In the genomic region with DNA sequence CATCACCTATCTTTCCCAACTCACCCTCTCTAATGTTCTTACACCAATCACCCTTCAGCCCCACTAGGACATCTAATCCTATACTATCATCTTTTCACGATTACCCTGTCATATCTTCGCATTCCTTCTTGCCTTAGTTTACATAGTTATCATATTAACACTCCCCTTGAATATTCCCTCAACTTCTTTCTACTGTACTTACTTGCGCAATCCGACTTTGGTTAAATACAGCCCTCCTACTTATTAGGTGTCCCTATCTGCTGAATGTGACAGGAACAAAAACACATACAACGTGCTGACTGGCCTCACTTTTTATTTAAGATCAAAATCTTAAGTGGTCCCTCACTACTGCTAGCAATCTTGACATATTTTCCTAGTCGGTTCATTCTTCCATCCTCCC, we compare ENCODE assay signal across 40 cellular contexts. TPM values are rescaled to one million over a fixed set of nuclear protein-coding genes. Genes with fewer than 3 reads are reported as not detected.
"Had no signal": no experiment of that assay in that cellular context is flagged by ENCODE, and none has a peak within 500 bp of the region (broad histone marks: within the 10 kb centered on the region; RNA-seq: fewer than 3 reads in every experiment).

No MANE protein-coding gene starts in this region.

- H3K4me1 ChIP-seq: adrenal gland, body of pancreas, esophagus squamous epithelium, gastroesophageal sphincter had no signal

- H3K9me3 Mint-ChIP-seq: activated B cell treated with CpG ODN at 0.5 μM for 24 hours; activated CD4-positive, alpha-beta memory T cell treated with anti-CD3 and anti-CD28 coated beads for 36 hours; activated naive CD8-positive, alpha-beta T cell treated with anti-CD3 and anti-CD28 coated beads for 36 hours; activated naive CD8-positive, alpha-beta T cell treated with anti-CD3 and anti-CD28 coated beads, Interleukin-2, amount 50 U/mL, for 24 hours; activated T-helper 1 cell treated with anti-CD3 and anti-CD28 coated beads, Interleukin-12 subunit alpha, Interleukin-12 subunit beta, Interleukin-2, Interleukin-4 antibody, amounts not matched to agents 30 ng/mL and 10 ng/mL and 1 ng/mL, durations not matched to agents 14 hours and 24 hours and 36 hours; effector memory CD8-positive, alpha-beta T cell; T-helper 2 cell treated with Interferon-gamma antibody and Interleukin-4, amounts not matched to agents 5 μg/mL and 100 μg/mL, for 36 hours had no signal

- H3K9me3 ChIP-seq: adrenal gland, body of pancreas, esophagus squamous epithelium, gastroesophageal sphincter had no signal

- H3K4me1 Mint-ChIP-seq: activated B cell treated with CpG ODN at 0.5 μM for 24 hours had no signal

- DNase-seq: activated B cell treated with CpG ODN at 0.5 μM for 24 hours; activated CD4-positive, alpha-beta memory T cell treated with anti-CD3 and anti-CD28 coated beads for 36 hours; activated CD4-positive, alpha-beta T cell treated with anti-CD3 and anti-CD28 coated beads for 48 hours; activated CD4-positive, alpha-beta T cell treated with anti-CD3 and anti-CD28 coated beads, Interleukin-2, amount 50 U/mL, for 1 hour; activated CD8-positive, alpha-beta memory T cell treated with anti-CD3 and anti-CD28 coated beads, Interleukin-2, amount 10 ng/mL, durations not matched to agents 7 days and 5 days; activated CD8-positive, alpha-beta memory T cell treated with anti-CD3 and anti-CD28 coated beads, Interleukin-2, amount 50 U/mL, for 4 hours; activated CD8-positive, alpha-beta T cell treated with anti-CD3 and anti-CD28 coated beads, Interleukin-2, amount 10 ng/mL, durations not matched to agents 7 days and 5 days; activated gamma-delta T cell; activated naive CD4-positive, alpha-beta T cell; activated naive CD4-positive, alpha-beta T cell treated with anti-CD3 and anti-CD28 coated beads, Interleukin-2, amount 50 U/mL, for 16 hours; activated naive CD8-positive, alpha-beta T cell treated with anti-CD3 and anti-CD28 coated beads for 36 hours; activated naive CD8-positive, alpha-beta T cell treated with anti-CD3 and anti-CD28 coated beads, Interleukin-2, amount 50 U/mL, for 24 hours; activated T-cell treated with anti-CD3 and anti-CD28 coated beads, Interleukin-2, amount 50 U/mL, for 1 hour; activated T-cell treated with anti-CD3 and anti-CD28 coated beads, Interleukin-2, amount 50 U/mL, for 48 hours; adrenal gland; amygdala; aorta; body of pancreas; caudate nucleus; cortex of kidney; dermis blood vessel endothelial cell; effector CD4-positive, alpha-beta T cell; effector memory CD8-positive, alpha-beta T cell; esophagus squamous epithelium; foreskin melanocyte; T-helper 1 cell; T-helper 17 cell; T1000; WERI-Rb-1 had no signal

- H3K27ac ChIP-seq: adrenal gland, body of pancreas, epithelial cell of prostate, esophagus squamous epithelium, gastroesophageal sphincter, WERI-Rb-1 had no signal

- H3K4me3 Mint-ChIP-seq: activated B cell treated with CpG ODN at 0.5 μM for 24 hours; activated CD4-positive, alpha-beta memory T cell treated with anti-CD3 and anti-CD28 coated beads for 36 hours; activated CD8-positive, alpha-beta memory T cell treated with anti-CD3 and anti-CD28 coated beads, Interleukin-2, amount 10 ng/mL, durations not matched to agents 7 days and 5 days; activated CD8-positive, alpha-beta T cell treated with anti-CD3 and anti-CD28 coated beads, Interleukin-2, amount 10 ng/mL, durations not matched to agents 7 days and 5 days; activated naive CD8-positive, alpha-beta T cell treated with anti-CD3 and anti-CD28 coated beads for 36 hours; activated naive CD8-positive, alpha-beta T cell treated with anti-CD3 and anti-CD28 coated beads, Interleukin-2, amount 50 U/mL, for 24 hours; activated T-helper 1 cell treated with anti-CD3 and anti-CD28 coated beads, Interleukin-12 subunit alpha, Interleukin-12 subunit beta, Interleukin-2, Interleukin-4 antibody, amounts not matched to agents 30 ng/mL and 10 ng/mL and 1 ng/mL, durations not matched to agents 14 hours and 24 hours and 36 hours; effector memory CD8-positive, alpha-beta T cell; T-helper 17 cell; T-helper 2 cell treated with Interferon-gamma antibody and Interleukin-4, amounts not matched to agents 5 μg/mL and 100 μg/mL, for 36 hours had no signal

- H3K27me3 Mint-ChIP-seq: activated B cell treated with CpG ODN at 0.5 μM for 24 hours; activated CD4-positive, alpha-beta memory T cell treated with anti-CD3 and anti-CD28 coated beads for 36 hours; activated CD8-positive, alpha-beta memory T cell treated with anti-CD3 and anti-CD28 coated beads, Interleukin-2, amount 10 ng/mL, durations not matched to agents 7 days and 5 days; activated naive CD8-positive, alpha-beta T cell treated with anti-CD3 and anti-CD28 coated beads for 36 hours; activated naive CD8-positive, alpha-beta T cell treated with anti-CD3 and anti-CD28 coated beads, Interleukin-2, amount 50 U/mL, for 24 hours; effector memory CD8-positive, alpha-beta T cell; T-helper 17 cell had no signal

- FAIRE-seq: colon, endothelial cell of umbilical vein had no signal

- H3K27me3 ChIP-seq: adrenal gland, body of pancreas, esophagus squamous epithelium, gastroesophageal sphincter had no signal

- H3K4me3 ChIP-seq: adrenal gland, body of pancreas, esophagus squamous epithelium, gastroesophageal sphincter had no signal

- H3K36me3 ChIP-seq: adrenal gland, WERI-Rb-1 had no signal

- H3K27ac Mint-ChIP-seq: activated B cell treated with CpG ODN at 0.5 μM for 24 hours; activated CD4-positive, alpha-beta memory T cell treated with anti-CD3 and anti-CD28 coated beads for 36 hours; activated CD8-positive, alpha-beta memory T cell treated with anti-CD3 and anti-CD28 coated beads, Interleukin-2, amount 10 ng/mL, durations not matched to agents 7 days and 5 days; activated CD8-positive, alpha-beta T cell treated with anti-CD3 and anti-CD28 coated beads, Interleukin-2, amount 10 ng/mL, durations not matched to agents 7 days and 5 days; activated naive CD8-positive, alpha-beta T cell treated with anti-CD3 and anti-CD28 coated beads for 36 hours; activated naive CD8-positive, alpha-beta T cell treated with anti-CD3 and anti-CD28 coated beads, Interleukin-2, amount 50 U/mL, for 24 hours; activated T-helper 1 cell treated with anti-CD3 and anti-CD28 coated beads, Interleukin-12 subunit alpha, Interleukin-12 subunit beta, Interleukin-2, Interleukin-4 antibody, amounts not matched to agents 30 ng/mL and 10 ng/mL and 1 ng/mL, durations not matched to agents 14 hours and 24 hours and 36 hours; T-helper 17 cell; T-helper 2 cell treated with Interferon-gamma antibody and Interleukin-4, amounts not matched to agents 5 μg/mL and 100 μg/mL, for 36 hours had no signal

- ATAC-seq: activated CD4-positive, CD25-positive, alpha-beta regulatory T cell treated with anti-CD3 and anti-CD28 coated beads, Interleukin-2, amount 50 U/mL, for 24 hours; activated CD8-positive, alpha-beta memory T cell treated with anti-CD3 and anti-CD28 coated beads, Interleukin-2, amount 10 ng/mL, durations not matched to agents 7 days and 5 days; activated CD8-positive, alpha-beta T cell treated with anti-CD3 and anti-CD28 coated beads, Interleukin-2, amount 10 ng/mL, durations not matched to agents 7 days and 5 days; activated naive CD8-positive, alpha-beta T cell treated with anti-CD3 and anti-CD28 coated beads, Interleukin-2, amount 50 U/mL, for 24 hours; body of pancreas; effector memory CD8-positive, alpha-beta T cell; gastroesophageal sphincter; T-helper 17 cell had no signal

RNA-seq across cellular contexts. Expression of gene HK3, which starts 19.5 kb away (rescaled TPM):
- total RNA-seq: activated CD8-positive, alpha-beta memory T cell treated with anti-CD3 and anti-CD28 coated beads, Interleukin-2, amount 10 ng/mL, durations not matched to agents 7 days and 5 days; activated CD8-positive, alpha-beta T cell treated with anti-CD3 and anti-CD28 coated beads, Interleukin-2, amount 10 ng/mL, durations not matched to agents 7 days and 5 days; activated naive CD8-positive, alpha-beta T cell treated with anti-CD3 and anti-CD28 coated beads for 36 hours; chondrocyte; dermis blood vessel endothelial cell; endothelial cell of umbilical vein; fibroblast of lung; fibroblast of villous mesenchyme; glomerular endothelial cell had no signal
- polyA plus RNA-seq: endothelial cell of umbilical vein, fibroblast of lung had no signal
